Comparison of ENCODE assay signal across 8 cellular contexts in the genomic region with DNA sequence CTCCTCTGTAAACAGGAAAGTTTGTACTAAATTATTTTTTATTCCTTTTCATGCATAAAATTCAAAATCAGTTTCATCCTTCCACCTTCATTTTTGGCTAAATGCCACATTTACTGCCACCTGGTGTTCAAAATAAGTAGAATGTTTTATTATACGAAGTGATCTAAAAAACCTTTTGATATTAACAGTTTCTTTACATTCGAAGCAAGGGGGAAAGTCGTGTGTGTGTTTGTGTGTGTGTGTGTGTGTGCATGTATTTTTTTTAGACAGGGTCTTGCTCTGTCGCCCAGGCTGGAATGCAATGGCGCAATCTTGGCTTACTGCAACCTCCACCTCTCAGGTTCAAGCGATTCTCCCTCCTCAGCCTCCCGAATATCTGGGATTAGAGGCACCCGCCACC. TPM values are rescaled to one million over a fixed set of nuclear protein-coding genes. Genes with fewer than 3 reads are reported as not detected.
DNase-seq lines count a peak whose midpoint lies in the region; ATAC-seq and TF ChIP-seq lines count a peak whose summit lies in the region.

No MANE protein-coding gene starts in this region.

- no peak for TF ChIP-seq POLR2A in upper lobe of left lung (IDR thresholded peaks at IDR 0.05)

- intact Hi-C loops in left cardiac atrium (cut with DNase I) (no loop called here), PC-9 (cut with micrococcal nuclease; ENCODE audit: unreplicated experiment) (loop anchor here (1.0 kb wide), 1 partner anchor 23 kb away; no protein-coding TSS in a partner anchor)

- WGBS in upper lobe of left lung, 2 donors, result 60 to 66% methylated on average over 8 of the region's 8 CpGs
- no CpG with 5 or more reads among the region's 8 CpGs for WGBS in mesendoderm (ENCODE audit: extremely low coverage, insufficient coverage, low lambda C conversion rate)

- H3K56ac ChIP-seq in mesendoderm (ENCODE audit: low read length), result no peak overlapping the region

- H3F3A ChIP-seq in PC-9 (ENCODE audit: insufficient read depth, low read depth), result no peaks in the 10 kb centered on the region

- no peak overlapping the region for H3K4me3 ChIP-seq in cardiac muscle cell
- H3K4me3 ChIP-seq in PC-9, result no peak overlapping the region
- H3K4me3 ChIP-seq in fibroblast of the aortic adventitia (ENCODE audit: low read depth, low read length), result no peak overlapping the region
- H3K4me3 ChIP-seq in upper lobe of left lung, result no peak overlapping the region
- no peak overlapping the region for H3K4me3 ChIP-seq in mesendoderm (ENCODE audit: low read length)

- no peak overlapping the region for H3K9ac ChIP-seq in mesendoderm (ENCODE audit: low read length)

- H3K4me1 ChIP-seq in cardiac muscle cell (ENCODE audit: low read depth), result no peaks in the 10 kb centered on the region
- no peaks in the 10 kb centered on the region for H3K4me1 ChIP-seq in PC-9 (replicated peaks; ENCODE audit: insufficient read depth)
- no peaks in the 10 kb centered on the region for H3K4me1 ChIP-seq in upper lobe of left lung
- H3K4me1 ChIP-seq in mesendoderm (ENCODE audit: control insufficient read depth, low read depth, low read length), result no peaks in the 10 kb centered on the region

- CTCF ChIA-PET in PC-9 (lab: Charles Lee), result no interaction called here

- H3K9me3 ChIP-seq in cardiac muscle cell (ENCODE audit: low read depth), result no peaks in the 10 kb centered on the region
- H3K9me3 ChIP-seq in PC-9 (ENCODE audit: insufficient read depth, low read depth), result no peaks in the 10 kb centered on the region
- H3K9me3 ChIP-seq in upper lobe of left lung, result no peaks in the 10 kb centered on the region

- no peak overlapping the region for H4K5ac ChIP-seq in mesendoderm (ENCODE audit: low read length)

- H3K27me3 ChIP-seq in cardiac muscle cell (peaks cover 3% of the 10 kb centered on the region), PC-9 (ENCODE audit: insufficient read depth, low read depth) (no peaks in the 10 kb centered on the region), upper lobe of left lung (no peaks in the 10 kb centered on the region), mesendoderm (ENCODE audit: insufficient read depth, low read length, poor library complexity) (no peaks in the 10 kb centered on the region)

- no TSS peak for BruUV-seq in PC-9 (replicated peaks; lab: Mats Ljungman, UMichigan)

- H3K36me3 ChIP-seq in cardiac muscle cell (no peaks in the 10 kb centered on the region), PC-9 (ENCODE audit: low read depth) (no peaks in the 10 kb centered on the region), upper lobe of left lung (no peaks in the 10 kb centered on the region), mesendoderm (ENCODE audit: control insufficient read depth, insufficient read depth, low read length) (no peaks in the 10 kb centered on the region)

- no peak overlapping the region for H2BK120ac ChIP-seq in mesendoderm (ENCODE audit: low read depth, low read length)

- H4K20me1 ChIP-seq in PC-9 (ENCODE audit: insufficient read depth), result no peaks in the 10 kb centered on the region

- H3K79me2 ChIP-seq in PC-9 (ENCODE audit: low read depth) (no peaks in the 10 kb centered on the region), mesendoderm (ENCODE audit: control insufficient read depth, insufficient read depth, low read length) (no peaks in the 10 kb centered on the region)

- in situ Hi-C loops in G401 (cut with HindIII; ENCODE audit: low sequenced_read_pairs), result no loop called here

- H4K8ac ChIP-seq in mesendoderm (ENCODE audit: low read depth, low read length), result no peak overlapping the region

- H3K9me2 ChIP-seq in PC-9 (ENCODE audit: insufficient read depth), result no peaks in the 10 kb centered on the region

- POLR2A ChIA-PET in PC-9 (lab: Charles Lee; ENCODE audit: unreplicated experiment), result no interaction called here

- H3K23ac ChIP-seq in mesendoderm (ENCODE audit: low read length), result no peak overlapping the region

- H3K27ac ChIP-seq in cardiac muscle cell (no peak overlapping the region), PC-9 (no peak overlapping the region), upper lobe of left lung (no peak overlapping the region), mesendoderm (ENCODE audit: low read depth, low read length) (no peak overlapping the region)

- ATAC-seq in left cardiac atrium (no peak), upper lobe of left lung (ENCODE audit: low FRiP score in 2 of 2) (no peak)

- H3K18ac ChIP-seq in mesendoderm (ENCODE audit: low read length), result no peak overlapping the region

- TF ChIP-seq EP300 in upper lobe of left lung (IDR thresholded peaks at IDR 0.05), result no peak

- no peak overlapping the region for H2AFZ ChIP-seq in PC-9

- H2BK5ac ChIP-seq in mesendoderm (ENCODE audit: low read length), result no peak overlapping the region

- DNase-seq in cardiac muscle cell (ENCODE audit: low read depth in 1 of 2, low spot score in 1 of 2) (peak; percentile 13 to 53), left cardiac atrium (no peak), PC-9 (no peak), fibroblast of the aortic adventitia (ENCODE audit: low read depth) (peak; percentile 65), upper lobe of left lung (no peak), NCI-H1048 (lab: John Stamatoyannopoulos, UW) (no peak), mesendoderm (no peak), G401 (ENCODE audit: low spot score) (no peak)

- no peak overlapping the region for H2BK15ac ChIP-seq in mesendoderm (replicated peaks; ENCODE audit: low read depth)

- H3K4me2 ChIP-seq in PC-9 (no peak overlapping the region), mesendoderm (ENCODE audit: low read length) (no peak overlapping the region)

- H2AK5ac ChIP-seq in mesendoderm (ENCODE audit: low read length), result no peak overlapping the region

- H3K79me1 ChIP-seq in mesendoderm (ENCODE audit: low read length), result no peaks in the 10 kb centered on the region

- TF ChIP-seq CTCF in cardiac muscle cell (IDR thresholded peaks at IDR 0.05; ENCODE audit: low read depth, low read length) (peak; percentile 36), PC-9 (conservative IDR thresholded peaks at IDR 0.05) (peak; percentile 54), fibroblast of the aortic adventitia (IDR thresholded peaks at IDR 0.05; ENCODE audit: insufficient read depth, low read length) (peak; percentile 31), upper lobe of left lung (IDR thresholded peaks at IDR 0.05) (peak in 4 of 6 experiments; percentile 23 to 53 (median 40))

- H3K4ac ChIP-seq in mesendoderm (ENCODE audit: low read depth, low read length), result no peak overlapping the region

RNA-seq across cellular contexts. Expression of gene SCN9A, which starts 9.0 kb away (rescaled TPM):
- total RNA-seq in cardiac muscle cell (1.4 and 2.4 TPM in 2 replicates), left cardiac atrium (1 to 10 TPM; 1.8 to 6.4 TPM), PC-9 (2021) (3.4 and 5.2 TPM in 2 replicates), fibroblast of the aortic adventitia (ENCODE audit: low replicate concordance) (14.0 and 22.9 TPM in 2 replicates), upper lobe of left lung (10 to 100 TPM in 3 of 6 donors, 1 to 10 TPM in 3; 5.8 to 24.1 (median 9.8) TPM)
- 1.4 and 2.7 TPM in 2 replicates for polyA plus RNA-seq in cardiac muscle cell
- polyA plus RNA-seq in mesendoderm (2013, experiment 1 of 2), result 0.73 TPM
- 0.80 TPM for polyA plus RNA-seq in mesendoderm (2013, experiment 2 of 2)
- not detected in 2 replicates for total RNA-seq in G401 (2014; rRNA removed; shearing (Covaris generic))

Comparison
In these comparisons a context has a peak if more than half of its experiments do, and no peak if none do; other contexts are left out.
1. DNase-seq: peak in cardiac muscle cell (2 of 2) and fibroblast of the aortic adventitia (single experiment); none in left cardiac atrium (single experiment), PC-9 (0 of 2), upper lobe of left lung (0 of 2), NCI-H1048 (single experiment), mesendoderm (single experiment) and G401 (single experiment).
2. Peak in every context shown above with its lines, with median percentiles within 50 percentile points of each other: CTCF ChIP-seq.